In the genomic region with DNA sequence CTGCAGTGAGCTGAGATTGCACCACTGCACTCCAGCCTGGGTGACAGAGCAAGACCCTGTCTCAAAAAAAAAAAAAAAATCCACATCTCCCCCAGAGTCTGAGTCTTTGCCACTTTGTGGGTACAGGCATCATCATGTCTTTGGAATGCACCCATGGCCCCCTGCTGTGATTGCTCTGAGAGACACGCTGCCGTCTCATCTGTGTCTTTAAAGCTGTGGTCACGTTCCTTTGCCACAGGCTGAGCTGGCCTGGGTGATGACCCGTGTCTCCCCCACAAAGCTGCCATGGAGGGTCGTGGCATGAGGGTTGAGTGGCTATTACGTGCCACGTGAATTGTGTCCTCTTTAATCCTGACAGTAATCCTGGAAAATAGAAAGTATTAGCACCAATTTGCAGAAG, we compare ENCODE assay signal across 12 cellular contexts. TPM values are rescaled to one million over a fixed set of nuclear protein-coding genes. Genes with fewer than 3 reads are reported as not detected.
A peak's percentile ranks its signal among the peaks of the same experiment; 100 is the strongest.
DNase-seq lines count a peak whose midpoint lies in the region; ATAC-seq and TF ChIP-seq lines count a peak whose summit lies in the region.
"Had no signal": no experiment of that assay in that cellular context is flagged by ENCODE, and none has a peak within 500 bp of the region (broad histone marks: within the 10 kb centered on the region; RNA-seq: fewer than 3 reads in every experiment).

No MANE protein-coding gene starts in this region.

- H2BK120ac ChIP-seq in mesendoderm (ENCODE audit: low read depth, low read length): no peak overlapping the region

- intact Hi-C loops in aorta (cut with DNase I): loop anchor here in 1 of 2 donors (5.0 kb wide), 1 partner anchor 92 kb away; no protein-coding TSS in a partner anchor

- H3K4ac ChIP-seq in mesendoderm (ENCODE audit: low read depth, low read length): no peak overlapping the region

- no peak overlapping the region for H2BK5ac ChIP-seq in mesendoderm (ENCODE audit: low read length)

- H3K27ac ChIP-seq in mesendoderm (ENCODE audit: low read depth, low read length) (no peak overlapping the region), aorta (ENCODE audit: low read depth in 1 of 2, low read length in 2 of 2) (no peak overlapping the region)
- H3K27ac ChIP-seq: BLaER1 had no signal

- no peak overlapping the region for H4K8ac ChIP-seq in mesendoderm (ENCODE audit: low read depth, low read length)

- no peak overlapping the region for H4K5ac ChIP-seq in mesendoderm (ENCODE audit: low read length)

- H3K36me3 ChIP-seq in mesendoderm (ENCODE audit: control insufficient read depth, insufficient read depth, low read length) (no peaks in the 10 kb centered on the region), aorta (ENCODE audit: control insufficient read depth in 1 of 2, insufficient read depth in 2 of 2, low read length in 1 of 2) (no peaks in the 10 kb centered on the region)
- H3K36me3 ChIP-seq: BLaER1 had no signal

- ATAC-seq in GM21723 (IDR thresholded peaks at IDR 0.05; ENCODE audit: unreplicated experiment) (no peak), aorta (ENCODE audit: low FRiP score) (no peak)

- in situ Hi-C loops in astrocyte of the spinal cord (cut with HindIII; ENCODE audit: low sequenced_read_pairs): no loop called here

- peaks cover 3% of the 10 kb centered on the region for H3K4me1 ChIP-seq in mesendoderm (ENCODE audit: control insufficient read depth, low read depth, low read length)
- H3K4me1 ChIP-seq in aorta (ENCODE audit: control insufficient read depth in 1 of 2, insufficient read depth in 2 of 2, low read length in 2 of 2): no peaks in the 10 kb centered on the region

- H3K9me3 ChIP-seq in aorta (ENCODE audit: control insufficient read depth, low read length): no peaks in the 10 kb centered on the region
- H3K9me3 ChIP-seq: BLaER1 had no signal

- no peak for TF ChIP-seq CTCF in AG09309 (IDR thresholded peaks at IDR 0.05; ENCODE audit: control insufficient read depth, insufficient read depth, low read depth, low read length, missing control alignments)
- TF ChIP-seq CTCF in astrocyte of the spinal cord (IDR thresholded peaks at IDR 0.05; ENCODE audit: low read depth, low read length): no peak

- H3K4me2 ChIP-seq in mesendoderm (ENCODE audit: low read length): no peak overlapping the region
- H3K4me2 ChIP-seq: BLaER1 had no signal

- DNase-seq in AG09309 (ENCODE audit: low read depth) (peak; percentile 61), LHCN-M2 (ENCODE audit: low read depth) (peak; percentile 90), astrocyte of the spinal cord (ENCODE audit: low read depth, low spot score) (peak; percentile 84), mesendoderm (peak; percentile 63), RPMI8226 (no peak), aorta (no peak)
- DNase-seq in activated CD4-positive, alpha-beta T cell treated with anti-CD3 and anti-CD28 coated beads for 4 hours: no peak
- DNase-seq: activated CD4-positive, alpha-beta T cell treated with anti-CD3 and anti-CD28 coated beads, Interleukin-2, amount 50 U/mL, for 48 hours; DND-41; KBM-7 had no signal

- no peaks in the 10 kb centered on the region for H3K27me3 ChIP-seq in mesendoderm (ENCODE audit: insufficient read depth, low read length, poor library complexity)
- H3K27me3 ChIP-seq in aorta (ENCODE audit: control insufficient read depth in 1 of 2, insufficient read depth in 2 of 2, low read length in 1 of 2): no peaks in the 10 kb centered on the region

- H3K4me3 ChIP-seq in AG09309 (ENCODE audit: control insufficient read depth, low read depth, low read length) (no peak overlapping the region), astrocyte of the spinal cord (ENCODE audit: low read depth, low read length) (no peak overlapping the region), mesendoderm (ENCODE audit: low read length) (no peak overlapping the region), aorta (ENCODE audit: low read length in 2 of 2) (no peak overlapping the region)
- H3K4me3 ChIP-seq: BLaER1 had no signal

- no peak overlapping the region for H2AK5ac ChIP-seq in mesendoderm (ENCODE audit: low read length)

- no peaks in the 10 kb centered on the region for H3K79me1 ChIP-seq in mesendoderm (ENCODE audit: low read length)

- H3K23ac ChIP-seq in mesendoderm (ENCODE audit: low read length): no peak overlapping the region

- H3K56ac ChIP-seq in mesendoderm (ENCODE audit: low read length): no peak overlapping the region

- H3K79me2 ChIP-seq in mesendoderm (ENCODE audit: control insufficient read depth, insufficient read depth, low read length): no peaks in the 10 kb centered on the region

- WGBS in mesendoderm (ENCODE audit: extremely low coverage, insufficient coverage, low lambda C conversion rate): no CpG with 5 or more reads among the region's 7 CpGs
- WGBS in aorta, 2 donors: 89 to 94% methylated on average over 7 of the region's 7 CpGs

- H2BK15ac ChIP-seq in mesendoderm (replicated peaks; ENCODE audit: low read depth): no peak overlapping the region

- no peak overlapping the region for H3K9ac ChIP-seq in mesendoderm (ENCODE audit: low read length)
- H3K9ac ChIP-seq: BLaER1 had no signal

- H3K18ac ChIP-seq in mesendoderm (ENCODE audit: low read length): no peak overlapping the region

RNA-seq across cellular contexts. Expression of gene CRISPLD2, which starts 20.2 kb away (rescaled TPM):
- total RNA-seq in LHCN-M2 (2014; rRNA removed) (2.6 and 3.0 TPM in 2 replicates), aorta (100 to 1,000 TPM; 108 to 192 TPM)
- 4.6 TPM for polyA plus RNA-seq in LHCN-M2 (2012)
- 3.7 TPM for polyA plus RNA-seq in mesendoderm (2013, experiment 1 of 2)
- polyA plus RNA-seq in mesendoderm (2013, experiment 2 of 2): 3.9 TPM
- 10 to 100 TPM in 1 of 2 donors, 1 to 10 TPM in 1; 8.9 to 33.3 TPM for polyA plus RNA-seq in aorta

Comparison
In these comparisons a context has a peak if more than half of its experiments do, and no peak if none do; other contexts are left out.
1. DNase-seq: peak in AG09309 (single experiment), LHCN-M2 (single experiment), astrocyte of the spinal cord (single experiment) and mesendoderm (single experiment); none in activated CD4-positive, alpha-beta T cell treated with anti-CD3 and anti-CD28 coated beads for 4 hours (0 of 2), RPMI8226 (single experiment) and aorta (0 of 2).
2. RNA of gene CRISPLD2, which starts 20.2 kb away (total RNA-seq): 108 to 192 TPM in aorta; 2.6 to 3.0 TPM in LHCN-M2; every median in the first group is over 10 times any median in the second.